9 cellular contexts compared by ENCODE assay signal in the genomic region with DNA sequence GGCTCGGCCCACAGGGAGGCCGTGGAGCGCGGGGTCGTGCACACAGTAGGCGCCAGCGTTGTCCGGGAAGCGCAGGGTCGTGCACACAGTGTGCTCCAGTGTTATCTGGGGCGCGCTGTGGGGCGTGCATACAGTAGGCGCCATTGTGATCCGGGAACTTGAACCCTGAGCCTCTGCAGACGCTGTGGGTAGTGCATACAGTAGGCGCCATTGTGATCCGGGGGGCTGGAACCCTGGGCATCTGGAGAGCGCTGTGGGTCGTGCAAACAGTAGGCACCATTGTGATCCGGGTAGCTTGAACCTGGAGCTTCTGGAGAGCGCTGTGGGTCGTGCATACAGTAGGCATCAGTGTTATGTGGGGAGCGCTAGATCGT. TPM values are rescaled to one million over a fixed set of nuclear protein-coding genes. Genes with fewer than 3 reads are reported as not detected.
A peak's percentile ranks its signal among the peaks of the same experiment; 100 is the strongest.
DNase-seq lines count a peak whose midpoint lies in the region; ATAC-seq, FAIRE-seq and TF ChIP-seq lines count a peak whose summit lies in the region.
"Had no signal": no experiment of that assay in that cellular context is flagged by ENCODE, and none has a peak within 500 bp of the region (broad histone marks: within the 10 kb centered on the region; RNA-seq: fewer than 3 reads in every experiment).

No MANE protein-coding gene starts in this region.

- H3K27ac ChIP-seq in DND-41 (ENCODE audit: low read length) = peak overlapping the region; percentile 93
- H3K27ac ChIP-seq in RWPE2 (ENCODE audit: poor library complexity, severe bottlenecking) = peak overlapping the region; percentile 81
- peak overlapping the region; percentile 79 to 100 (median 96) for H3K27ac ChIP-seq in esophagus squamous epithelium
- peak overlapping the region; percentile 53 to 78 (median 74) for H3K27ac ChIP-seq in pancreas

- 9 to 20% methylated on average over 1 to 6 of the region's 25 CpGs for WGBS in esophagus squamous epithelium, 2 donors
- WGBS in pancreas, 2 donors = 8 to 10% methylated on average over 25 of the region's 25 CpGs

- no peak for ATAC-seq in DND-41 (ENCODE audit: insufficient read depth, low read depth)
- ATAC-seq in RWPE2 (ENCODE audit: low read depth) = no peak
- ATAC-seq in pancreas = no peak
- ATAC-seq in HG02798 (IDR thresholded peaks at IDR 0.05; ENCODE audit: poor library complexity, unreplicated experiment) = no peak
- no peak for ATAC-seq in HG02678 (IDR thresholded peaks at IDR 0.05; ENCODE audit: unreplicated experiment)

- peak overlapping the region; percentile 97 for H3K4me2 ChIP-seq in DND-41 (ENCODE audit: insufficient read depth, low read length)

- peaks cover 93% of the 10 kb centered on the region for H3K79me2 ChIP-seq in DND-41 (ENCODE audit: insufficient read depth, low read length)

- intact Hi-C loops in esophagus squamous epithelium (cut with DNase I) (loop anchor here (10.0 kb wide), 1 partner anchor 1618 kb away; a partner anchor contains a TSS), pancreas (cut with DNase I) (no loop called here)

- H3K27me3 ChIP-seq in DND-41 (ENCODE audit: insufficient read depth, low read length, poor library complexity) (no peaks in the 10 kb centered on the region), RWPE2 (ENCODE audit: insufficient read depth, poor library complexity, severe bottlenecking) (no peaks in the 10 kb centered on the region), esophagus squamous epithelium (no peaks in the 10 kb centered on the region), pancreas (no peaks in the 10 kb centered on the region)

- H3K4me1 ChIP-seq in DND-41 (ENCODE audit: insufficient read depth, low read length) (peaks cover 53% of the 10 kb centered on the region), RWPE2 (ENCODE audit: insufficient read depth, poor library complexity, severe bottlenecking) (peaks cover 5% of the 10 kb centered on the region), esophagus squamous epithelium (peaks cover 18 to 57% (median 22%) of the 10 kb centered on the region in 3 donors), pancreas (peaks cover 0 to 19% (median 4%) of the 10 kb centered on the region in 3 donors)

- TF ChIP-seq CTCF in DND-41 (IDR thresholded peaks at IDR 0.05; ENCODE audit: borderline replicate concordance, extremely low read depth, low read length, poor library complexity, severe bottlenecking) (no peak), RWPE2 (IDR thresholded peaks at IDR 0.05; ENCODE audit: poor library complexity, severe bottlenecking) (no peak), esophagus squamous epithelium (IDR thresholded peaks at IDR 0.05) (no peak), pancreas (IDR thresholded peaks at IDR 0.05) (no peak)

- H3K9me3 ChIP-seq in DND-41 (ENCODE audit: insufficient read depth, low read length, severe bottlenecking) (no peaks in the 10 kb centered on the region), RWPE2 (ENCODE audit: severe bottlenecking) (no peaks in the 10 kb centered on the region), esophagus squamous epithelium (no peaks in the 10 kb centered on the region), pancreas (no peaks in the 10 kb centered on the region)

- peak; percentile 29 for DNase-seq in DND-41
- no peak for DNase-seq in RWPE2 (ENCODE audit: low spot score)
- DNase-seq in esophagus squamous epithelium (lab: John Stamatoyannopoulos, UW) = no peak
- peak in 1 of 6 donors; percentile 31 for DNase-seq in pancreas
- no peak for DNase-seq in EL
- DNase-seq in NCI-H82 (lab: John Stamatoyannopoulos, UW) = no peak

- H3K36me3 ChIP-seq in DND-41 (ENCODE audit: insufficient read depth, low read length) (peaks cover 14% of the 10 kb centered on the region), RWPE2 (ENCODE audit: low read depth) (peaks cover 17% of the 10 kb centered on the region; the same call in 1 of the 2 replicates), esophagus squamous epithelium (no peaks in the 10 kb centered on the region), pancreas (no peaks in the 10 kb centered on the region)

- H2AFZ ChIP-seq in DND-41 (ENCODE audit: low read depth, low read length) = peak overlapping the region; percentile 89

- H3K9ac ChIP-seq in DND-41 (ENCODE audit: low read depth, low read length) = peak overlapping the region; percentile 99

- no peak for TF ChIP-seq POLR2A in esophagus squamous epithelium (IDR thresholded peaks at IDR 0.05)

- H4K20me1 ChIP-seq in DND-41 (ENCODE audit: insufficient read depth, low read length) = 0 out of 2 replicates have a peak, but pooled peaks cover 3% of the 10 kb centered on the region

- H3K4me3 ChIP-seq in DND-41 (ENCODE audit: low read depth in 1 of 2, low read length in 2 of 2) (peak overlapping the region; percentile 69 to 96; a peak in 3 of 4 replicates), RWPE2 (ENCODE audit: severe bottlenecking) (peak overlapping the region; percentile 95), esophagus squamous epithelium (peak overlapping the region; percentile 66 to 91 (median 86)), pancreas (peak overlapping the region; percentile 28 to 90 (median 69))

- no peak for FAIRE-seq in pancreas (lab: Jason Lieb, UNC)
- FAIRE-seq: colon had no signal

RNA-seq across cellular contexts. Expression of a gene that starts 0.8 kb away (rescaled TPM):
- total RNA-seq in esophagus squamous epithelium = 10 to 100 TPM in 3 of 4 donors, 1 to 10 TPM in 1; 6.2 to 16.5 (median 10.7) TPM
- total RNA-seq in pancreas = 10 to 100 TPM in 1 of 6 donors, 1 to 10 TPM in 5; 6.1 to 13.3 (median 7.3) TPM
- 1 to 10 TPM; 2.6 to 4.7 TPM for polyA plus RNA-seq in pancreas
